In genomic region chr16:12661656-12662172, GRCh38 we compare ENCODE assay signal across 11 cellular contexts.
DNase-seq lines count a peak whose midpoint lies in the region; ATAC-seq and TF ChIP-seq lines count a peak whose summit lies in the region.
"Had no signal": no experiment of that assay in that cellular context is flagged by ENCODE, and none has a peak within 500 bp of the region (broad histone marks: within the 10 kb centered on the region; RNA-seq: fewer than 3 reads in every experiment).

No MANE protein-coding gene starts in this region.

- H3K9me3 ChIP-seq in right lobe of liver: no peaks in the 10 kb centered on the region
- H3K9me3 ChIP-seq in prostate gland: no peaks in the 10 kb centered on the region

- no peaks in the 10 kb centered on the region for H3K27me3 Mint-ChIP-seq in activated naive CD8-positive, alpha-beta T cell treated with anti-CD3 and anti-CD28 coated beads, Interleukin-2, amount 50 U/mL, for 24 hours
- H3K27me3 Mint-ChIP-seq: stimulated activated naive CD8-positive, alpha-beta T cell treated with anti-CD3 and anti-CD28 coated beads, Interleukin-15, amount 100 ng/mL, for 72 hours had no signal

- peaks cover 12% of the 10 kb centered on the region for H3K9me3 Mint-ChIP-seq in activated naive CD8-positive, alpha-beta T cell treated with anti-CD3 and anti-CD28 coated beads, Interleukin-2, amount 50 U/mL, for 24 hours

- H3K27ac Mint-ChIP-seq in activated naive CD8-positive, alpha-beta T cell treated with anti-CD3 and anti-CD28 coated beads, Interleukin-2, amount 50 U/mL, for 24 hours: no peak overlapping the region
- H3K27ac Mint-ChIP-seq: stimulated activated naive CD8-positive, alpha-beta T cell treated with anti-CD3 and anti-CD28 coated beads, Interleukin-15, amount 100 ng/mL, for 72 hours had no signal

- intact Hi-C loops in right lobe of liver (cut with DNase I) (no loop called here), prostate gland (cut with DNase I) (no loop called here)

- DNase-seq in GDM1 (lab: John Stamatoyannopoulos, UW): peak; percentile 12
- peak; percentile 54 for DNase-seq in M059J (ENCODE audit: low read depth)
- DNase-seq in activated naive CD8-positive, alpha-beta T cell treated with anti-CD3 and anti-CD28 coated beads, Interleukin-2, amount 50 U/mL, for 24 hours: peak; percentile 33
- peak in 1 of 3 donors; percentile 34 for DNase-seq in right lobe of liver
- DNase-seq in prostate gland (ENCODE audit: low spot score): no peak
- DNase-seq in OCI-M2 (lab: John Stamatoyannopoulos, UW; ENCODE audit: unreplicated experiment): no peak
- DNase-seq: NCI-H510A treated with DMSO at 0.1 percent for 48 hours, posterior cingulate gyrus had no signal

- H3K36me3 ChIP-seq in right lobe of liver (no peaks in the 10 kb centered on the region), prostate gland (no peaks in the 10 kb centered on the region)

- no peak overlapping the region for H3K4me3 ChIP-seq in right lobe of liver
- no peak overlapping the region for H3K4me3 ChIP-seq in prostate gland

- TF ChIP-seq POLR2A in right lobe of liver (IDR thresholded peaks at IDR 0.05) (no peak), prostate gland (IDR thresholded peaks at IDR 0.05) (no peak)

- no peak for ATAC-seq in activated naive CD8-positive, alpha-beta T cell treated with anti-CD3 and anti-CD28 coated beads, Interleukin-2, amount 50 U/mL, for 24 hours
- ATAC-seq in right lobe of liver (peak; percentile 54 to 71 (median 70)), GM21737 (IDR thresholded peaks at IDR 0.05; ENCODE audit: unreplicated experiment) (no peak), GM19023 (IDR thresholded peaks at IDR 0.05; ENCODE audit: unreplicated experiment) (no peak)
- ATAC-seq: stimulated activated naive CD8-positive, alpha-beta T cell treated with anti-CD3 and anti-CD28 coated beads, Interleukin-15, amount 100 ng/mL, for 72 hours had no signal

- no peaks in the 10 kb centered on the region for H3K4me1 Mint-ChIP-seq in activated naive CD8-positive, alpha-beta T cell treated with anti-CD3 and anti-CD28 coated beads, Interleukin-2, amount 50 U/mL, for 24 hours
- H3K4me1 Mint-ChIP-seq: stimulated activated naive CD8-positive, alpha-beta T cell treated with anti-CD3 and anti-CD28 coated beads, Interleukin-15, amount 100 ng/mL, for 72 hours had no signal

- TF ChIP-seq CTCF in right lobe of liver (IDR thresholded peaks at IDR 0.05) (no peak), prostate gland (IDR thresholded peaks at IDR 0.05) (no peak)

- H3K4me1 ChIP-seq in right lobe of liver (peaks cover 0 to 17% (median 6%) of the 10 kb centered on the region in 4 donors), prostate gland (replicated peaks) (no peaks in the 10 kb centered on the region)

- H3K27me3 ChIP-seq in right lobe of liver: no peaks in the 10 kb centered on the region
- H3K27me3 ChIP-seq in prostate gland (replicated peaks; ENCODE audit: insufficient read depth): no peaks in the 10 kb centered on the region

- H3K36me3 Mint-ChIP-seq in activated naive CD8-positive, alpha-beta T cell treated with anti-CD3 and anti-CD28 coated beads, Interleukin-2, amount 50 U/mL, for 24 hours (ENCODE audit: low read depth): peaks cover 17% of the 10 kb centered on the region

- WGBS in right lobe of liver (ENCODE audit: insufficient coverage, low coverage, low lambda C conversion rate, missing lambda C conversion rate): 58% methylated on average over 8 of the region's 10 CpGs
- 40% methylated on average over 10 of the region's 10 CpGs for WGBS in prostate gland

- H3K27ac ChIP-seq in right lobe of liver: no peak overlapping the region
- H3K27ac ChIP-seq in prostate gland: no peak overlapping the region

- no peak overlapping the region for H3K4me3 Mint-ChIP-seq in activated naive CD8-positive, alpha-beta T cell treated with anti-CD3 and anti-CD28 coated beads, Interleukin-2, amount 50 U/mL, for 24 hours
- H3K4me3 Mint-ChIP-seq: stimulated activated naive CD8-positive, alpha-beta T cell treated with anti-CD3 and anti-CD28 coated beads, Interleukin-15, amount 100 ng/mL, for 72 hours had no signal

Comparison
In these comparisons a context has a peak if more than half of its experiments do, and no peak if none do; other contexts are left out.
1. DNase-seq: peak in GDM1 (single experiment), M059J (single experiment) and activated naive CD8-positive, alpha-beta T cell treated with anti-CD3 and anti-CD28 coated beads, Interleukin-2, amount 50 U/mL, for 24 hours (single experiment); none in prostate gland (single experiment) and OCI-M2 (single experiment).
2. ATAC-seq: peak in right lobe of liver (4 of 4); none in activated naive CD8-positive, alpha-beta T cell treated with anti-CD3 and anti-CD28 coated beads, Interleukin-2, amount 50 U/mL, for 24 hours (single experiment), GM21737 (single experiment) and GM19023 (single experiment).